12 cellular contexts compared by ENCODE assay signal in genomic region chr13:24097667-24098066, GRCh38.
DNase-seq lines count a peak whose midpoint lies in the region; ATAC-seq and TF ChIP-seq lines count a peak whose summit lies in the region.
"Had no signal": no experiment of that assay in that cellular context is flagged by ENCODE, and none has a peak within 500 bp of the region (broad histone marks: within the 10 kb centered on the region; RNA-seq: fewer than 3 reads in every experiment).

No MANE protein-coding gene starts in this region.

- TF ChIP-seq POLR2A in gastrocnemius medialis (IDR thresholded peaks at IDR 0.05) = no peak

- DNase-seq in GDM1 (lab: John Stamatoyannopoulos, UW) (peak; percentile 31), T-cell (peak in 1 of 34 experiments; percentile 2), gastrocnemius medialis (no peak), left lung (no peak), SIG-M5 treated with dmso at 0.1 percent for 504 hours (lab: John Stamatoyannopoulos, UW; ENCODE audit: unreplicated experiment) (no peak)
- peak in 2 of 10 donors; percentile 29 to 31 for DNase-seq in naive thymus-derived CD8-positive, alpha-beta T cell
- DNase-seq: Caco-2, MM.1S had no signal

- H3K4me1 ChIP-seq in gastrocnemius medialis = no peaks in the 10 kb centered on the region
- H3K4me1 ChIP-seq in left lung = no peaks in the 10 kb centered on the region
- H3K4me1 ChIP-seq: Caco-2, right atrium auricular region had no signal

- H3K27me3 ChIP-seq in gastrocnemius medialis (no peaks in the 10 kb centered on the region), left lung (no peaks in the 10 kb centered on the region)
- H3K27me3 ChIP-seq: right atrium auricular region had no signal

- H3K27ac ChIP-seq in gastrocnemius medialis (no peak overlapping the region), left lung (no peak overlapping the region)
- H3K27ac ChIP-seq: right atrium auricular region had no signal

- POLR2A ChIA-PET in T-cell (lab: Charles Lee) = no interaction called here
- POLR2A ChIA-PET in naive thymus-derived CD8-positive, alpha-beta T cell (lab: Charles Lee) = no interaction called here

- H3K4me3 ChIP-seq in gastrocnemius medialis (no peak overlapping the region), left lung (no peak overlapping the region)
- H3K4me3 ChIP-seq: right atrium auricular region had no signal

- intact Hi-C loops in gastrocnemius medialis (cut with DNase I; ENCODE audit: low total_unique reads) = no loop called here
- intact Hi-C loops in left lung (cut with DNase I) = no loop called here

- H3K4me3 Mint-ChIP-seq in T-cell = peak overlapping the region in 2 of 3 donors; percentile 1 to 37
- H3K4me3 Mint-ChIP-seq in naive thymus-derived CD8-positive, alpha-beta T cell = peak overlapping the region; percentile 30 to 74 (median 56)
- H3K4me3 Mint-ChIP-seq: HFFc6 had no signal

- peak; percentile 51 for ATAC-seq in GM21723 (IDR thresholded peaks at IDR 0.05; ENCODE audit: unreplicated experiment)
- peak; percentile 66 to 87 (median 77) for ATAC-seq in T-cell (replicated peaks in 1 of 4)
- peak; percentile 50 to 73 for ATAC-seq in naive thymus-derived CD8-positive, alpha-beta T cell
- ATAC-seq in gastrocnemius medialis = no peak
- no peak for ATAC-seq in left lung
- no peak for ATAC-seq in GM21786 (IDR thresholded peaks at IDR 0.05; ENCODE audit: unreplicated experiment)

- no peaks in the 10 kb centered on the region for H3K36me3 Mint-ChIP-seq in T-cell
- H3K36me3 Mint-ChIP-seq in naive thymus-derived CD8-positive, alpha-beta T cell = no peaks in the 10 kb centered on the region

- H3K9me3 Mint-ChIP-seq in T-cell = no peaks in the 10 kb centered on the region
- H3K9me3 Mint-ChIP-seq in naive thymus-derived CD8-positive, alpha-beta T cell = peaks cover 0 to 10% (median 0%) of the 10 kb centered on the region in 9 donors
- H3K9me3 Mint-ChIP-seq: HFFc6 had no signal

- no peaks in the 10 kb centered on the region for H3K36me3 ChIP-seq in gastrocnemius medialis
- H3K36me3 ChIP-seq in left lung = no peaks in the 10 kb centered on the region
- H3K36me3 ChIP-seq: right atrium auricular region had no signal

- H3K4me1 Mint-ChIP-seq in T-cell = peaks cover 16 to 22% (median 17%) of the 10 kb centered on the region in 3 donors
- peaks cover 12 to 23% (median 19%) of the 10 kb centered on the region in 4 donors for H3K4me1 Mint-ChIP-seq in naive thymus-derived CD8-positive, alpha-beta T cell

- H3K27ac Mint-ChIP-seq in T-cell = peak overlapping the region; percentile 37 to 59
- peak overlapping the region in 7 of 10 donors; percentile 19 to 87 (median 77) for H3K27ac Mint-ChIP-seq in naive thymus-derived CD8-positive, alpha-beta T cell
- H3K27ac Mint-ChIP-seq: HFFc6 had no signal

- in situ Hi-C loops in gastrocnemius medialis (cut with MboI; ENCODE audit: low sequenced_read_pairs in 4 of 4) = loop anchor here in 1 of 4 donors (25.0 kb wide), 1 partner anchor 90 kb away; no protein-coding TSS in a partner anchor

- no peaks in the 10 kb centered on the region for H3K9me3 ChIP-seq in gastrocnemius medialis
- H3K9me3 ChIP-seq in left lung = no peaks in the 10 kb centered on the region
- H3K9me3 ChIP-seq: Caco-2, right atrium auricular region had no signal

- CTCF ChIA-PET in T-cell (lab: Charles Lee) = no interaction called here

- no peaks in the 10 kb centered on the region for H3K27me3 Mint-ChIP-seq in T-cell
- no peaks in the 10 kb centered on the region for H3K27me3 Mint-ChIP-seq in naive thymus-derived CD8-positive, alpha-beta T cell

- TF ChIP-seq CTCF in gastrocnemius medialis (IDR thresholded peaks at IDR 0.05 in 4 of 5, conservative IDR thresholded peaks at IDR 0.05 in 1 of 5) = no peak
- no peak for TF ChIP-seq CTCF in left lung (IDR thresholded peaks at IDR 0.05)

Comparison
In these comparisons a context has a peak if more than half of its experiments do, and no peak if none do; other contexts are left out.
1. ATAC-seq: peak in GM21723 (single experiment), T-cell (4 of 4) and naive thymus-derived CD8-positive, alpha-beta T cell (2 of 2); none in gastrocnemius medialis (0 of 2), left lung (single experiment) and GM21786 (single experiment).